In genomic region chr7:104629393-104629792, GRCh38 we compare ENCODE assay signal across 29 cellular contexts.
"Had no signal": no experiment of that assay in that cellular context is flagged by ENCODE, and none has a peak within 500 bp of the region (broad histone marks: within the 10 kb centered on the region; RNA-seq: fewer than 3 reads in every experiment).

No MANE protein-coding gene starts in this region.

- DNase-seq: activated B cell treated with CpG ODN at 0.5 μM for 24 hours; activated CD4-positive, alpha-beta T cell treated with anti-CD3 and anti-CD28 coated beads for 48 hours; activated CD4-positive, alpha-beta T cell treated with anti-CD3 and anti-CD28 coated beads, Interleukin-2, amount 50 U/mL, for 1 hour; activated CD4-positive, alpha-beta T cell treated with anti-CD3 and anti-CD28 coated beads, Interleukin-2, amount 50 U/mL, for 48 hours; activated CD8-positive, alpha-beta memory T cell treated with anti-CD3 and anti-CD28 coated beads for 24 hours; activated CD8-positive, alpha-beta T cell treated with anti-CD3 and anti-CD28 coated beads for 36 hours; activated effector memory CD4-positive, alpha-beta T cell treated with Interleukin-2 at 50 U/mL for 16 hours; activated gamma-delta T cell treated with Interleukin-2 at 50 U/mL for 16 hours; activated naive CD4-positive, alpha-beta T cell treated with anti-CD3 and anti-CD28 coated beads, Interleukin-2, amount 50 U/mL, for 16 hours; activated naive CD4-positive, alpha-beta T cell treated with Interleukin-2 at 50 U/mL for 16 hours; activated T-cell treated with anti-CD3 and anti-CD28 coated beads, Interleukin-2, amount 50 U/mL, for 4 hours; amniotic stem cell; anterior cingulate cortex; brain microvascular endothelial cell; dorsolateral prefrontal cortex; effector memory CD4-positive, alpha-beta T cell; endodermal cell; foreskin fibroblast; head of caudate nucleus; T-helper 2 cell; WERI-Rb-1 had no signal

- FAIRE-seq: astrocyte, bronchial epithelial cell, frontal cortex, TTC549 had no signal

- H3K27ac ChIP-seq: brain microvascular endothelial cell, coronary artery, dorsolateral prefrontal cortex, WERI-Rb-1 had no signal

- ATAC-seq: activated CD4-positive, CD25-positive, alpha-beta regulatory T cell treated with anti-CD3 and anti-CD28 coated beads, Interleukin-2, amount 50 U/mL, for 24 hours; activated CD8-positive, alpha-beta T cell treated with anti-CD3 and anti-CD28 coated beads for 36 hours; activated T-cell treated with anti-CD3 and anti-CD28 coated beads, Interleukin-2, amount 50 U/mL, for 4 hours; activated T-helper 17 cell treated with anti-CD3 and anti-CD28 coated beads, Interleukin-2, amount 50 U/mL, for 72 hours; esophagus mucosa had no signal
